Comparison of ENCODE assay signal across 8 cellular contexts in genomic region chr14:81533212-81533535, GRCh38. TPM values are rescaled to one million over a fixed set of nuclear protein-coding genes. Genes with fewer than 3 reads are reported as not detected.
DNase-seq lines count a peak whose midpoint lies in the region; ATAC-seq, FAIRE-seq and TF ChIP-seq lines count a peak whose summit lies in the region.

No MANE protein-coding gene starts in this region.

- no peaks in the 10 kb centered on the region for H3K27me3 Mint-ChIP-seq in activated naive CD8-positive, alpha-beta T cell

- H3K36me3 ChIP-seq in keratinocyte (ENCODE audit: control insufficient read depth in 2 of 2, extremely low read depth in 1 of 2, insufficient read depth in 2 of 2, low read length in 2 of 2) (no peaks in the 10 kb centered on the region), stomach (peaks cover 0 to 3% (median 0%) of the 10 kb centered on the region in 4 donors)

- no peak for TF ChIP-seq POLR2A in stomach (IDR thresholded peaks at IDR 0.05)

- H3K4me3 Mint-ChIP-seq in activated naive CD8-positive, alpha-beta T cell, result peak overlapping the region; percentile 96

- peak overlapping the region; percentile 97 for H2AFZ ChIP-seq in keratinocyte (ENCODE audit: control insufficient read depth, low read length)

- H4K20me1 ChIP-seq in keratinocyte (ENCODE audit: control insufficient read depth, extremely low read depth, insufficient read depth, low read length), result no peaks in the 10 kb centered on the region

- 0% methylated on average over 10 of the region's 10 CpGs for WGBS in stomach, 5 donors

- H3K27ac ChIP-seq in keratinocyte (ENCODE audit: control insufficient read depth, insufficient read depth, low read length), result peak overlapping the region; percentile 77
- H3K27ac ChIP-seq in stomach, result peak overlapping the region; percentile 78 to 87 (median 83)

- TF ChIP-seq CTCF in keratinocyte (optimal IDR thresholded peaks at IDR 0.05 in 1 of 3, IDR thresholded peaks at IDR 0.05 in 1 of 3, conservative IDR thresholded peaks at IDR 0.05 in 1 of 3; ENCODE audit: extremely low read depth in 1 of 3, insufficient read depth in 2 of 3, low read length in 3 of 3), result no peak
- TF ChIP-seq CTCF in stomach (IDR thresholded peaks at IDR 0.05), result no peak

- H3K9me3 ChIP-seq in keratinocyte (ENCODE audit: control insufficient read depth, low read depth, low read length), result no peaks in the 10 kb centered on the region
- peaks cover 0 to 2% (median 0%) of the 10 kb centered on the region in 4 donors for H3K9me3 ChIP-seq in stomach

- no peak for FAIRE-seq in keratinocyte (lab: Jason Lieb, UNC)

- no peaks in the 10 kb centered on the region for H3K9me1 ChIP-seq in keratinocyte (ENCODE audit: control insufficient read depth, extremely low read depth, insufficient read depth, low read length)

- TF ChIP-seq EP300 in stomach (IDR thresholded peaks at IDR 0.05), result no peak

- intact Hi-C loops in stomach (cut with DNase I; ENCODE audit: low total_unique reads), result no loop called here

- H3K27ac Mint-ChIP-seq in activated naive CD8-positive, alpha-beta T cell, result peak overlapping the region; percentile 52

- peak; percentile 40 for DNase-seq in DMS53 (lab: John Stamatoyannopoulos, UW)
- DNase-seq in DMS53 treated with DMSO at 0.1 percent for 48 hours (lab: John Stamatoyannopoulos, UW; ENCODE audit: unreplicated experiment), result no peak
- DNase-seq in keratinocyte (ENCODE audit: low read depth, low spot score), result no peak
- no peak for DNase-seq in stomach
- no peak for DNase-seq in AG20443 (ENCODE audit: low spot score)

- H3K4me1 ChIP-seq in keratinocyte (ENCODE audit: control insufficient read depth, extremely low read depth, insufficient read depth, low read length) (peaks cover 37% of the 10 kb centered on the region), stomach (peaks cover 11 to 75% (median 69%) of the 10 kb centered on the region in 4 donors)

- H3K4me1 Mint-ChIP-seq in activated naive CD8-positive, alpha-beta T cell (ENCODE audit: low read depth), result peaks cover 64% of the 10 kb centered on the region

- peak overlapping the region; percentile 72 for H3K4me2 ChIP-seq in keratinocyte (ENCODE audit: control insufficient read depth, extremely low read depth, insufficient read depth, low read depth, low read length)

- H3K9me3 Mint-ChIP-seq in activated naive CD8-positive, alpha-beta T cell (ENCODE audit: low read depth), result no peaks in the 10 kb centered on the region

- H3K27me3 ChIP-seq in keratinocyte (ENCODE audit: control insufficient read depth, extremely low read depth, insufficient read depth, low read length), result no peaks in the 10 kb centered on the region
- H3K27me3 ChIP-seq in stomach, result no peaks in the 10 kb centered on the region

- peaks cover 2% of the 10 kb centered on the region for H3K36me3 Mint-ChIP-seq in activated naive CD8-positive, alpha-beta T cell

- peak overlapping the region; percentile 92 to 95 (median 94) for H3K4me3 ChIP-seq in keratinocyte (ENCODE audit: control insufficient read depth in 2 of 3, extremely low read depth in 1 of 3, insufficient read depth in 2 of 3, low read depth in 1 of 3, low read length in 3 of 3)
- H3K4me3 ChIP-seq in stomach, result peak overlapping the region; percentile 72 to 99 (median 91)

- peaks cover 41% of the 10 kb centered on the region for H3K79me2 ChIP-seq in keratinocyte (ENCODE audit: control insufficient read depth, insufficient read depth, low read length)

- dilution Hi-C loops in keratinocyte (cut with MboI; ENCODE audit: extremely low pct_ligation_motif_present, low sequenced_read_pairs), result no loop called here

- no peak for ATAC-seq in HG03342 (IDR thresholded peaks at IDR 0.05; ENCODE audit: unreplicated experiment)
- no peak for ATAC-seq in GM21515 (IDR thresholded peaks at IDR 0.05; ENCODE audit: unreplicated experiment)

- H3K9ac ChIP-seq in keratinocyte (ENCODE audit: control insufficient read depth, extremely low read depth, insufficient read depth, low read length), result peak overlapping the region; percentile 88

RNA-seq across cellular contexts. Expression of gene SEL1L, which starts 0.5 kb away (rescaled TPM):
- polyA plus RNA-seq in keratinocyte (12.6 to 19.7 TPM (median 17.7 TPM) in 3 replicates), stomach (10 to 100 TPM in 1 of 3 donors, 1 to 10 TPM in 2; 5.0 to 10.0 (median 9.3) TPM)
- 52.0 TPM for polyA plus RNA-seq in keratinocyte (2011; ENCODE audit: low read depth)
- polyA plus RNA-seq in keratinocyte (2011; cell fraction: cytosol; rRNA removed), result 3.0 and 6.9 TPM in 2 replicates
- 34.0 and 40.3 TPM in 2 replicates for polyA plus RNA-seq in keratinocyte (2011; cell fraction: nucleus; rRNA removed)
- 25.8 and 31.1 TPM in 2 replicates for polyA plus RNA-seq in keratinocyte (2012; ENCODE audit: low replicate concordance)
- 10.5 to 46.8 TPM (median 26.3 TPM) in 3 replicates for polyA minus RNA-seq in keratinocyte
- 10.9 TPM for polyA minus RNA-seq in keratinocyte (2011; cell fraction: cytosol; rRNA and poly(A)+ RNA removed)
- polyA minus RNA-seq in keratinocyte (2011; cell fraction: nucleus; rRNA and poly(A)+ RNA removed), result 40.1 and 81.8 TPM in 2 replicates
- total RNA-seq in stomach, result 100 to 1,000 TPM in 2 of 5 donors, 10 to 100 TPM in 3; 11.0 to 175 (median 42.2) TPM
